ENCODE assay signal across 8 cellular contexts in genomic region chr19:8608858-8609209, GRCh38. TPM values are rescaled to one million over a fixed set of nuclear protein-coding genes. Genes with fewer than 3 reads are reported as not detected.
A peak's percentile ranks its signal among the peaks of the same experiment; 100 is the strongest.
DNase-seq lines count a peak whose midpoint lies in the region; ATAC-seq and TF ChIP-seq lines count a peak whose summit lies in the region.

No MANE protein-coding gene starts in this region.

- peak overlapping the region; percentile 75 for H3K27ac ChIP-seq in A673 (ENCODE audit: low read depth, low read length, poor library complexity, severe bottlenecking)
- no peak overlapping the region for H3K27ac ChIP-seq in HUES6 (ENCODE audit: low read depth, low read length)
- peak overlapping the region in 34 of 59 donors; percentile 38 to 92 (median 80) for H3K27ac ChIP-seq in dorsolateral prefrontal cortex

- intact Hi-C loops in A673 (cut with micrococcal nuclease; ENCODE audit: unreplicated experiment) (no loop called here), dorsolateral prefrontal cortex (cut with DNase I) (no loop called here)

- H3K27me3 Mint-ChIP-seq in natural killer cell treated with Interleukin-12 subunit alpha and Interleukin-12 subunit beta and Interleukin-15 and Interleukin-18, amount 100 ng/mL, for 72 hours, result no peaks in the 10 kb centered on the region
- peaks cover 49% of the 10 kb centered on the region for H3K27me3 Mint-ChIP-seq in stimulated activated memory B cell treated with anti-CD40 and anti-IgM and Interleukin-4, amounts not matched to agents 10 μg/mL and 1 μg/mL and 100 μg/mL, for 72 hours

- POLR2A ChIA-PET in A673 (lab: Charles Lee; ENCODE audit: low non-redundant PET), result no interaction called here

- CTCF ChIA-PET in A673 (lab: Charles Lee), result no interaction called here

- H3K4me3 ChIP-seq in A673 (ENCODE audit: low read depth, low read length, poor library complexity, severe bottlenecking) (peak overlapping the region; percentile 60), HUES6 (ENCODE audit: low read depth, low read length) (peak overlapping the region; percentile 70), dorsolateral prefrontal cortex (peak overlapping the region in 56 of 59 donors; percentile 35 to 81 (median 66))

- H3K36me3 ChIP-seq in A673 (ENCODE audit: insufficient read depth, low read length, poor library complexity, severe bottlenecking) (peaks cover 10% of the 10 kb centered on the region), HUES6 (ENCODE audit: control insufficient read depth, insufficient read depth, low read length) (peaks cover 9% of the 10 kb centered on the region)

- H3K4me1 Mint-ChIP-seq in natural killer cell treated with Interleukin-12 subunit alpha and Interleukin-12 subunit beta and Interleukin-15 and Interleukin-18, amount 100 ng/mL, for 72 hours (ENCODE audit: low read depth in 2 of 2), result peaks cover 33% of the 10 kb centered on the region in 2 donors
- H3K4me1 Mint-ChIP-seq in stimulated activated memory B cell treated with anti-CD40 and anti-IgM and Interleukin-4, amounts not matched to agents 10 μg/mL and 1 μg/mL and 100 μg/mL, for 72 hours, result peaks cover 17% of the 10 kb centered on the region

- TF ChIP-seq CTCF in A673 (conservative IDR thresholded peaks at IDR 0.05; ENCODE audit: low read depth, low read length), result no peak
- TF ChIP-seq CTCF in dorsolateral prefrontal cortex (IDR thresholded peaks at IDR 0.05 in 54 of 56, conservative IDR thresholded peaks at IDR 0.05 in 2 of 56; ENCODE audit: low read depth in 1 of 56, partially characterized antibody in 56 of 56), result no peak

- peak overlapping the region; percentile 37 to 85 for H3K27ac Mint-ChIP-seq in natural killer cell treated with Interleukin-12 subunit alpha and Interleukin-12 subunit beta and Interleukin-15 and Interleukin-18, amount 100 ng/mL, for 72 hours
- H3K27ac Mint-ChIP-seq in stimulated activated memory B cell treated with anti-CD40 and anti-IgM and Interleukin-4, amounts not matched to agents 10 μg/mL and 1 μg/mL and 100 μg/mL, for 72 hours, result no peak overlapping the region

- H3K4me1 ChIP-seq in A673 (ENCODE audit: insufficient read depth, low read length, poor library complexity, severe bottlenecking) (peaks cover 16% of the 10 kb centered on the region), HUES6 (ENCODE audit: control insufficient read depth, insufficient read depth, low read length) (peaks cover 21% of the 10 kb centered on the region)

- no TSS peak for BruUV-seq in A673 (replicated peaks; lab: Mats Ljungman, UMichigan)

- H3K36me3 Mint-ChIP-seq in natural killer cell treated with Interleukin-12 subunit alpha and Interleukin-12 subunit beta and Interleukin-15 and Interleukin-18, amount 100 ng/mL, for 72 hours, result no peaks in the 10 kb centered on the region
- no peaks in the 10 kb centered on the region for H3K36me3 Mint-ChIP-seq in stimulated activated memory B cell treated with anti-CD40 and anti-IgM and Interleukin-4, amounts not matched to agents 10 μg/mL and 1 μg/mL and 100 μg/mL, for 72 hours

- DNase-seq in A673 (ENCODE audit: low spot score) (no peak), dorsolateral prefrontal cortex (no peak), NCI-H1105 (lab: John Stamatoyannopoulos, UW) (no peak), GF-D8 (lab: John Stamatoyannopoulos, UW) (no peak)
- no peak for DNase-seq in natural killer cell treated with Interleukin-12 subunit alpha and Interleukin-12 subunit beta and Interleukin-15 and Interleukin-18, amount 100 ng/mL, for 72 hours (ENCODE audit: low spot score)

- H3K9ac ChIP-seq in HUES6 (ENCODE audit: low read length), result peak overlapping the region; percentile 84

- H3K9me3 ChIP-seq in A673 (ENCODE audit: low read depth, low read length, poor library complexity, severe bottlenecking), result peaks cover 6% of the 10 kb centered on the region
- H3K9me3 ChIP-seq in HUES6 (ENCODE audit: control insufficient read depth, insufficient read depth, low read depth, low read length), result peaks cover 10% of the 10 kb centered on the region

- no peaks in the 10 kb centered on the region for H3K9me3 Mint-ChIP-seq in natural killer cell treated with Interleukin-12 subunit alpha and Interleukin-12 subunit beta and Interleukin-15 and Interleukin-18, amount 100 ng/mL, for 72 hours
- no peaks in the 10 kb centered on the region for H3K9me3 Mint-ChIP-seq in stimulated activated memory B cell treated with anti-CD40 and anti-IgM and Interleukin-4, amounts not matched to agents 10 μg/mL and 1 μg/mL and 100 μg/mL, for 72 hours

- H3K4me3 Mint-ChIP-seq in natural killer cell treated with Interleukin-12 subunit alpha and Interleukin-12 subunit beta and Interleukin-15 and Interleukin-18, amount 100 ng/mL, for 72 hours, result peak overlapping the region; percentile 86
- H3K4me3 Mint-ChIP-seq in stimulated activated memory B cell treated with anti-CD40 and anti-IgM and Interleukin-4, amounts not matched to agents 10 μg/mL and 1 μg/mL and 100 μg/mL, for 72 hours, result no peak overlapping the region

- ATAC-seq in natural killer cell treated with Interleukin-12 subunit alpha and Interleukin-12 subunit beta and Interleukin-15 and Interleukin-18, amount 100 ng/mL, for 72 hours, result no peak
- no peak for ATAC-seq in stimulated activated memory B cell treated with anti-CD40 and anti-IgM and Interleukin-4, amounts not matched to agents 10 μg/mL and 1 μg/mL and 100 μg/mL, for 72 hours
- ATAC-seq in GM21619 (IDR thresholded peaks at IDR 0.05; ENCODE audit: unreplicated experiment), result no peak

- H3K27me3 ChIP-seq in A673 (replicated peaks; ENCODE audit: insufficient read depth, low read depth, low read length, poor library complexity) (no peaks in the 10 kb centered on the region), HUES6 (ENCODE audit: control insufficient read depth, insufficient read depth, low read length) (no peaks in the 10 kb centered on the region), dorsolateral prefrontal cortex (peaks cover 0 to 19% (median 0%) of the 10 kb centered on the region in 45 donors)

RNA-seq across cellular contexts. Expression of gene ADAMTS10, which starts 1.7 kb away (rescaled TPM):
- total RNA-seq in A673 (2021) (29.5 and 40.5 TPM in 2 replicates), dorsolateral prefrontal cortex (100 to 1,000 TPM in 8 of 120 experiments, 10 to 100 TPM in 112; 27.8 to 126 (median 69.0) TPM)
- 10 to 100 TPM in 1 of 2 donors, 1 to 10 TPM in 1; 8.2 to 11.3 TPM for total RNA-seq in natural killer cell treated with Interleukin-12 subunit alpha and Interleukin-12 subunit beta and Interleukin-15 and Interleukin-18, amount 100 ng/mL, for 72 hours

RNA-seq across cellular contexts. Expression of gene NFILZ, which starts 21.6 kb away (rescaled TPM):
- total RNA-seq in A673 (2021) (not detected in 2 replicates), dorsolateral prefrontal cortex (not detected)
- total RNA-seq in natural killer cell treated with Interleukin-12 subunit alpha and Interleukin-12 subunit beta and Interleukin-15 and Interleukin-18, amount 100 ng/mL, for 72 hours, result not detected

RNA-seq across cellular contexts. Expression of gene MYO1F, which starts 31.6 kb away (rescaled TPM):
- total RNA-seq in A673 (2021) (0.26 and 0.37 TPM in 2 replicates), dorsolateral prefrontal cortex (10 to 100 TPM in 83 of 120 experiments, 1 to 10 TPM in 37; 3.6 to 34.3 (median 13.5) TPM)
- 100 to 1,000 TPM; 216 to 232 TPM for total RNA-seq in natural killer cell treated with Interleukin-12 subunit alpha and Interleukin-12 subunit beta and Interleukin-15 and Interleukin-18, amount 100 ng/mL, for 72 hours

Comparison
In these comparisons a context has a peak if more than half of its experiments do, and no peak if none do; other contexts are left out.
1. RNA of gene MYO1F, which starts 31.6 kb away (total RNA-seq): 216 to 232 TPM in natural killer cell treated with Interleukin-12 subunit alpha and Interleukin-12 subunit beta and Interleukin-15 and Interleukin-18, amount 100 ng/mL, for 72 hours; 3.6 to 34.3 TPM in dorsolateral prefrontal cortex and 0.26 to 0.37 TPM in A673; every median in the first group is over 4 times any median in the second.
2. Peak in every context shown above with its lines, with median percentiles within 50 percentile points of each other: H3K4me3 ChIP-seq.